Comparison of ENCODE assay signal across 15 cellular contexts in the genomic region with DNA sequence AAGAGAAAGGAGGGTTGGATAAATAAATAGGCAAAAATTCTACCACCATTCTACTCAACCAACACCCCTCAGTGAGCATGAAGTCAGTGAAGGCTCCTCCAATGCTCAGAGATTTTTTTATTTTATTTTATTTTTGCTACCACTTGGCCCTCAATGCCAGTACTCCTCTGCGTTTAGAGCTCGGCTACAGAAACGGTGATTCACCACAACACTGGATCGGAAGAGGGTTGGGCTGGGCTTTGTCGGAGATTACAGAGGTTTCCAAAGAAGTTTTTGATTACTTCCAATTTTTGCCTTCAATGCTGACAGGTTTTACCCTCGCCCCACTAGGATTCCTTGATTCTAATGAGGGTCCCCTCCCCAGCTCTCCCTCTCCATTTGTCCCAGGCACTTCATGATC.
DNase-seq lines count a peak whose midpoint lies in the region; ATAC-seq and TF ChIP-seq lines count a peak whose summit lies in the region.
"Had no signal": no experiment of that assay in that cellular context is flagged by ENCODE, and none has a peak within 500 bp of the region (broad histone marks: within the 10 kb centered on the region; RNA-seq: fewer than 3 reads in every experiment).

No MANE protein-coding gene starts in this region.

- H3K9me3 ChIP-seq in PC-3 (ENCODE audit: low read length) (no peaks in the 10 kb centered on the region), osteoblast (ENCODE audit: low read depth, low read length) (no peaks in the 10 kb centered on the region)
- H3K9me3 ChIP-seq: Peyer's patch had no signal

- H3K36me3 ChIP-seq in PC-3 (ENCODE audit: low read depth, low read length): no peaks in the 10 kb centered on the region
- no peaks in the 10 kb centered on the region for H3K36me3 ChIP-seq in osteoblast (ENCODE audit: insufficient read depth, low read length)
- H3K36me3 ChIP-seq: Peyer's patch had no signal

- DNase-seq in Daoy (ENCODE audit: low read depth): peak; percentile 66
- DNase-seq in PC-3: no peak
- DNase-seq in fibroblast of gingiva (ENCODE audit: low read depth): peak; percentile 43
- no peak for DNase-seq in osteoblast (ENCODE audit: insufficient read length, low spot score, missing footprints)
- no peak for DNase-seq in HuH-7 (ENCODE audit: low spot score)
- DNase-seq in activated effector memory CD4-positive, alpha-beta T cell treated with anti-CD3 and anti-CD28 coated beads, Interleukin-2, amount 50 U/mL, for 16 hours: no peak
- no peak for DNase-seq in NCI-H187 (lab: John Stamatoyannopoulos, UW)
- DNase-seq: H7, KG1, NCI-H1694, NCI-H2081 treated with DMSO at 0.1 percent for 48 hours, NCI-H2171 treated with DMSO at 0.1 percent for 48 hours, NCI-H524 treated with DMSO at 0.1 percent for 48 hours, Peyer's patch had no signal

- CTCF ChIA-PET in PC-3 (lab: Charles Lee): no interaction called here

- POLR2A ChIA-PET in PC-3 (lab: Charles Lee; ENCODE audit: unreplicated experiment): interaction anchor here (0.9 kb wide), 1 partner anchor 9 kb away, joined by 5 read pairs; no protein-coding TSS in a partner anchor

- peak; percentile 35; the same call in 1 of the 2 replicates for ATAC-seq in PC-3
- ATAC-seq: Right ventricle myocardium inferior had no signal

- H2AFZ ChIP-seq in PC-3 (ENCODE audit: low read length) (no peak overlapping the region), osteoblast (ENCODE audit: low read length) (no peak overlapping the region)

- no peaks in the 10 kb centered on the region for H3K27me3 ChIP-seq in PC-3 (ENCODE audit: low read length)
- no peaks in the 10 kb centered on the region for H3K27me3 ChIP-seq in osteoblast (ENCODE audit: insufficient read depth, low read length)
- H3K27me3 ChIP-seq: Peyer's patch had no signal

- no peak overlapping the region for H3K4me3 ChIP-seq in PC-3 (ENCODE audit: low read length)
- no peak overlapping the region for H3K4me3 ChIP-seq in osteoblast (ENCODE audit: insufficient read depth, low read length)
- H3K4me3 ChIP-seq: Peyer's patch had no signal

- no peaks in the 10 kb centered on the region for H3K79me2 ChIP-seq in PC-3 (ENCODE audit: low read length)
- H3K79me2 ChIP-seq in osteoblast (ENCODE audit: insufficient read depth, low read length): no peaks in the 10 kb centered on the region

- no peaks in the 10 kb centered on the region for H3K9me2 ChIP-seq in PC-3 (replicated peaks; ENCODE audit: low read length)

- TF ChIP-seq CTCF in PC-3 (conservative IDR thresholded peaks at IDR 0.05; ENCODE audit: low read depth, low read length): no peak
- no peak for TF ChIP-seq CTCF in osteoblast (IDR thresholded peaks at IDR 0.05; ENCODE audit: extremely low read depth, low read depth, low read length)

- BruUV-seq in PC-3 (replicated peaks; lab: Mats Ljungman, UMichigan): no TSS peak

- H3K4me2 ChIP-seq in PC-3 (ENCODE audit: low read length) (no peak overlapping the region), osteoblast (ENCODE audit: insufficient read depth, low read length) (no peak overlapping the region)

- no peak overlapping the region for H3K9ac ChIP-seq in PC-3 (ENCODE audit: low read length)

- H4K20me1 ChIP-seq in PC-3 (ENCODE audit: low read length) (no peaks in the 10 kb centered on the region), osteoblast (ENCODE audit: insufficient read depth, low read length) (no peaks in the 10 kb centered on the region)

- intact Hi-C loops in PC-3 (cut with micrococcal nuclease): no loop called here

- no peaks in the 10 kb centered on the region for H3F3A ChIP-seq in PC-3 (ENCODE audit: low read length, unreplicated experiment)

- no peak overlapping the region for H3K27ac ChIP-seq in PC-3 (ENCODE audit: low read length)
- peak overlapping the region; percentile 29 for H3K27ac ChIP-seq in osteoblast (ENCODE audit: low read depth, low read length)
- H3K27ac ChIP-seq: Peyer's patch had no signal

- H3K4me1 ChIP-seq in PC-3 (ENCODE audit: insufficient read depth, low read length) (peaks cover 23% of the 10 kb centered on the region), osteoblast (ENCODE audit: insufficient read depth, low read length) (peaks cover 20% of the 10 kb centered on the region)
- H3K4me1 ChIP-seq: Peyer's patch had no signal

Comparison
In these comparisons a context has a peak if more than half of its experiments do, and no peak if none do; other contexts are left out.
1. DNase-seq: peak in Daoy (single experiment) and fibroblast of gingiva (single experiment); none in PC-3 (single experiment), osteoblast (single experiment), HuH-7 (single experiment), activated effector memory CD4-positive, alpha-beta T cell treated with anti-CD3 and anti-CD28 coated beads, Interleukin-2, amount 50 U/mL, for 16 hours (single experiment) and NCI-H187 (0 of 2).